Comparison of ENCODE assay signal across 28 cellular contexts in genomic region chr4:80104927-80105326, GRCh38.
"Had no signal": no experiment of that assay in that cellular context is flagged by ENCODE, and none has a peak within 500 bp of the region (broad histone marks: within the 10 kb centered on the region; RNA-seq: fewer than 3 reads in every experiment).

No MANE protein-coding gene starts in this region.

- H3K4me3 ChIP-seq: lower lobe of right lung, neural progenitor cell, pancreas, prostate gland, sigmoid colon, spleen, suprapubic skin, thoracic aorta, tibial artery, upper lobe of right lung had no signal

- ATAC-seq: left cardiac atrium; left lobe of liver; left ventricle myocardium superior; lower lobe of right lung; natural killer cell; pancreas; right cardiac atrium; stimulated activated effector memory CD8-positive, alpha-beta T cell treated with anti-CD3 and anti-CD28 coated beads, Interleukin-12 subunit alpha, Interleukin-12 subunit beta, amount 100 ng/mL, for 72 hours; upper lobe of right lung had no signal

- DNase-seq: hippocampal formation; kidney glomerular epithelial cell; left cardiac atrium; left ventricle myocardium superior; lower lobe of right lung; mammary epithelial cell; mesenchymal stem cell; naive B cell; natural killer cell; nephron progenitor cell; pancreas; posterior cingulate gyrus; retina; right cardiac atrium; sigmoid colon; small intestine; spleen; stimulated activated CD4-positive, alpha-beta T cell treated with anti-CD3 and anti-CD28 coated beads, Interleukin-4, amount 100 ng/mL, for 24 hours; stimulated activated naive CD4-positive, alpha-beta T cell; tibial artery; trophoblast cell; upper lobe of right lung had no signal
